In the genomic region with DNA sequence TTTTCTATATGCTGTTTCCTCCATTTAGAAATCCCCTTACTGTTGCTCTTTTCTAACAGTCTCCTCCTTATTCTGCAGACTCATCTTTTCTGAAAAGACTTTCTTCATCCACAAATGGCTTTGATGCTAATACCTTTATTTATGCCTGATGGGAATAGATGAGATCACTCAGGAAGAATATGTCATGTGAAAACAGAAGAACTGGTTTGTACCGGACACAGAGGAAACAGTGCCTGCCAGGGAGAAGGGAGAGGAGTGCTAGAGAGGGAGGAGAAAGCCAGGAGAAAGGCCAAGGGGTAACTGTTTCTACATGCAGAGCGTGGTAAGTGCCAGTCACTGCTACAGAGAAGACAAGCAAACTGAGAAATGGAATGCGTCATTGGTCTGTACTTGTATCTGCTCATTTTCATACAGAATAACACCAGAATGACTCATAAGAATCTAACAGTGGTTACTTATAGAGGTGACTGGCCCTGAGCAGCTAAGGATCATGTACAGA, we compare ENCODE assay signal across 8 cellular contexts. TPM values are rescaled to one million over a fixed set of nuclear protein-coding genes. Genes with fewer than 3 reads are reported as not detected.
DNase-seq lines count a peak whose midpoint lies in the region; ATAC-seq and TF ChIP-seq lines count a peak whose summit lies in the region.

No MANE protein-coding gene starts in this region.

- H3K27ac Mint-ChIP-seq in osteocyte (ENCODE audit: unreplicated experiment) = peak overlapping the region; percentile 81

- no peaks in the 10 kb centered on the region for H3K36me3 Mint-ChIP-seq in osteocyte (ENCODE audit: unreplicated experiment)

- no peaks in the 10 kb centered on the region for H3K27me3 Mint-ChIP-seq in osteocyte (ENCODE audit: unreplicated experiment)

- TF ChIP-seq CTCF in osteocyte (IDR thresholded peaks at IDR 0.05) = no peak

- ATAC-seq in GM18517 (IDR thresholded peaks at IDR 0.05; ENCODE audit: unreplicated experiment) (peak; percentile 92), HG02943 (IDR thresholded peaks at IDR 0.05; ENCODE audit: low read depth, unreplicated experiment) (peak; percentile 97), esophagus mucosa (peak; percentile 100)

- peak; percentile 96 for DNase-seq in A172 (ENCODE audit: low spot score)
- no peak for DNase-seq in osteocyte (ENCODE audit: extremely low spot score, unreplicated experiment)
- no peak for DNase-seq in effector CD8-positive, alpha-beta T cell (lab: John Stamatoyannopoulos, UW)
- DNase-seq in MV-4-11 (lab: John Stamatoyannopoulos, UW) = no peak

- H3K4me3 Mint-ChIP-seq in osteocyte (ENCODE audit: unreplicated experiment) = no peak overlapping the region

- H3K4me1 Mint-ChIP-seq in osteocyte (ENCODE audit: unreplicated experiment) = peaks cover 19% of the 10 kb centered on the region

- peaks cover 8% of the 10 kb centered on the region for H3K9me3 Mint-ChIP-seq in osteocyte (ENCODE audit: unreplicated experiment)

TF ChIP-seq in PFSK-1, 5 proteins besides CTCF, POLR2A, EP300 and RAD21:
- TF ChIP-seq POLR2AphosphoS5 (IDR thresholded peaks at IDR 0.05; ENCODE audit: low read depth, low read length) (peak; percentile 63; the same call in 1 of the 2 replicates), FOXP2 (optimal IDR thresholded peaks at IDR 0.05; ENCODE audit: borderline replicate concordance, extremely low read depth, extremely low read length, insufficient read depth) (peak; percentile 62), SIN3A (IDR thresholded peaks at IDR 0.05; ENCODE audit: borderline replicate concordance, insufficient read depth, low read length) (peak; percentile 74; the same call in 1 of the 2 replicates), TAF1 (IDR thresholded peaks at IDR 0.05; ENCODE audit: borderline replicate concordance, insufficient read depth, low read length) (no peak)
- TF ChIP-seq, protein P1, sequence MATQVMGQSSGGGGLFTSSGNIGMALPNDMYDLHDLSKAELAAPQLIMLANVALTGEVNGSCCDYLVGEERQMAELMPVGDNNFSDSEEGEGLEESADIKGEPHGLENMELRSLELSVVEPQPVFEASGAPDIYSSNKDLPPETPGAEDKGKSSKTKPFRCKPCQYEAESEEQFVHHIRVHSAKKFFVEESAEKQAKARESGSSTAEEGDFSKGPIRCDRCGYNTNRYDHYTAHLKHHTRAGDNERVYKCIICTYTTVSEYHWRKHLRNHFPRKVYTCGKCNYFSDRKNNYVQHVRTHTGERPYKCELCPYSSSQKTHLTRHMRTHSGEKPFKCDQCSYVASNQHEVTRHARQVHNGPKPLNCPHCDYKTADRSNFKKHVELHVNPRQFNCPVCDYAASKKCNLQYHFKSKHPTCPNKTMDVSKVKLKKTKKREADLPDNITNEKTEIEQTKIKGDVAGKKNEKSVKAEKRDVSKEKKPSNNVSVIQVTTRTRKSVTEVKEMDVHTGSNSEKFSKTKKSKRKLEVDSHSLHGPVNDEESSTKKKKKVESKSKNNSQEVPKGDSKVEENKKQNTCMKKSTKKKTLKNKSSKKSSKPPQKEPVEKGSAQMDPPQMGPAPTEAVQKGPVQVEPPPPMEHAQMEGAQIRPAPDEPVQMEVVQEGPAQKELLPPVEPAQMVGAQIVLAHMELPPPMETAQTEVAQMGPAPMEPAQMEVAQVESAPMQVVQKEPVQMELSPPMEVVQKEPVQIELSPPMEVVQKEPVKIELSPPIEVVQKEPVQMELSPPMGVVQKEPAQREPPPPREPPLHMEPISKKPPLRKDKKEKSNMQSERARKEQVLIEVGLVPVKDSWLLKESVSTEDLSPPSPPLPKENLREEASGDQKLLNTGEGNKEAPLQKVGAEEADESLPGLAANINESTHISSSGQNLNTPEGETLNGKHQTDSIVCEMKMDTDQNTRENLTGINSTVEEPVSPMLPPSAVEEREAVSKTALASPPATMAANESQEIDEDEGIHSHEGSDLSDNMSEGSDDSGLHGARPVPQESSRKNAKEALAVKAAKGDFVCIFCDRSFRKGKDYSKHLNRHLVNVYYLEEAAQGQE (IDR thresholded peaks at IDR 0.05; ENCODE audit: insufficient read depth in 1 of 2, low read depth in 2 of 2, low read length in 2 of 2) = 0 out of 4 replicates have a peak, but pooled peaks of 1 of the 2 experiments have one; percentile 30
TF ChIP-seq in PFSK-1: peak in this region for 4.

RNA-seq across cellular contexts. Expression of gene PJA2, which starts 45.9 kb away (rescaled TPM):
- 53.9 and 55.2 TPM in 2 replicates for total RNA-seq in A172 (2014; rRNA removed; shearing (Covaris generic))
- polyA plus RNA-seq in PFSK-1 (2012; ENCODE audit: insufficient read length, low read depth) = 25.7 TPM
- total RNA-seq in esophagus mucosa (39.2 TPM), osteocyte (102 and 104 TPM in 2 replicates)
